Comparison of ENCODE assay signal across 30 cellular contexts in the genomic region with DNA sequence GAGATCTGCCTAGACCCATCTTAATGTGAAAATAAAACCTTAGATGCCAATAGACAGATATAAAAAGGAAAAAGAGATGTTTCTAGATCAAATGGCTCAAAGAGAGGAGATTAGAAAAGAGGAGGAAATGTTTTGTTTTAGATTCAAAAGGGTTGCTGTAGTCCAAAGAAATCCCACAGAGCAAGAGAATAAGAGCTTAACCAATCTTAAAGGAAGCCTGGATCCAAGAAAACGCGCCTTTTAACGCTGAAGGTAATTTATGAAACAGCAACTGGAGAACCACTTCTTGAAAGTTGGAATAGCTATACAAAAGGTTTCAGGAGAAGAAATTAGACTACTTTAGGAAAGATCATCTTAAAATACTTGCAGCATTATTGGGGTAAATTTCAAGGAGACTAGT.
DNase-seq lines count a peak whose midpoint lies in the region; ATAC-seq and TF ChIP-seq lines count a peak whose summit lies in the region.
"Had no signal": no experiment of that assay in that cellular context is flagged by ENCODE, and none has a peak within 500 bp of the region (broad histone marks: within the 10 kb centered on the region; RNA-seq: fewer than 3 reads in every experiment).

No MANE protein-coding gene starts in this region.

- no peaks in the 10 kb centered on the region for H4K20me1 ChIP-seq in neural progenitor cell (ENCODE audit: low read depth)
- H4K20me1 ChIP-seq: BLaER1; BLaER1 treated with 17β-estradiol and CSF1 and Interleukin-3, amounts not matched to agents 10 nM and 100 nM had no signal

- peak overlapping the region; percentile 59 for H3K4me2 ChIP-seq in neural progenitor cell
- H3K4me2 ChIP-seq: A549; BLaER1; BLaER1 treated with 17β-estradiol and CSF1 and Interleukin-3, amounts not matched to agents 10 nM and 100 nM had no signal

- no peak overlapping the region for H3K4me3 ChIP-seq in neural progenitor cell
- no peak overlapping the region for H3K4me3 ChIP-seq in CD8-positive, alpha-beta memory T cell (ENCODE audit: low read length)
- H3K4me3 ChIP-seq: A549; BLaER1; BLaER1 treated with 17β-estradiol and CSF1 and Interleukin-3, amounts not matched to agents 10 nM and 100 nM had no signal

- CTCF ChIA-PET in CD8-positive, alpha-beta memory T cell (lab: Charles Lee), result interaction anchor here (0.7 kb wide), 1 partner anchor 168 kb away, joined by 3 read pairs; no protein-coding TSS in a partner anchor

- H3K4me3 Mint-ChIP-seq in nephron, result no peak overlapping the region
- no peak overlapping the region for H3K4me3 Mint-ChIP-seq in neural progenitor cell
- H3K4me3 Mint-ChIP-seq in CD8-positive, alpha-beta memory T cell, result no peak overlapping the region
- H3K4me3 Mint-ChIP-seq: B cell; CD14-positive monocyte; CD4-positive, alpha-beta memory T cell; CD4-positive, alpha-beta T cell; CD4-positive, CD25-positive, alpha-beta regulatory T cell; CD8-positive, alpha-beta T cell had no signal

- H2AFZ ChIP-seq in neural progenitor cell (replicated peaks), result no peak overlapping the region

- H3K36me3 Mint-ChIP-seq in nephron (ENCODE audit: low read depth), result no peaks in the 10 kb centered on the region
- H3K36me3 Mint-ChIP-seq in neural progenitor cell, result peaks cover 2% of the 10 kb centered on the region
- H3K36me3 Mint-ChIP-seq in CD8-positive, alpha-beta memory T cell, result no peaks in the 10 kb centered on the region
- H3K36me3 Mint-ChIP-seq: CD14-positive monocyte; CD4-positive, alpha-beta memory T cell; CD4-positive, CD25-positive, alpha-beta regulatory T cell; CD8-positive, alpha-beta T cell had no signal

- H3K4me1 Mint-ChIP-seq in nephron (peaks cover 5% of the 10 kb centered on the region), neural progenitor cell (peaks cover 9% of the 10 kb centered on the region)
- H3K4me1 Mint-ChIP-seq in CD8-positive, alpha-beta memory T cell, result no peaks in the 10 kb centered on the region
- H3K4me1 Mint-ChIP-seq: B cell; CD14-positive monocyte; CD4-positive, alpha-beta memory T cell; CD4-positive, CD25-positive, alpha-beta regulatory T cell had no signal

- H3K4me1 ChIP-seq in neural progenitor cell, result peaks cover 20% of the 10 kb centered on the region
- H3K4me1 ChIP-seq in CD8-positive, alpha-beta memory T cell (ENCODE audit: insufficient read depth, low read length), result no peaks in the 10 kb centered on the region
- H3K4me1 ChIP-seq: A549; BE2C; BLaER1; BLaER1 treated with 17β-estradiol and CSF1 and Interleukin-3, amounts not matched to agents 10 nM and 100 nM; Caco-2 had no signal

- no peaks in the 10 kb centered on the region for H3K27me3 Mint-ChIP-seq in nephron (ENCODE audit: low read depth)
- peaks cover 2% of the 10 kb centered on the region for H3K27me3 Mint-ChIP-seq in neural progenitor cell (ENCODE audit: insufficient read depth, low read depth)
- no peaks in the 10 kb centered on the region for H3K27me3 Mint-ChIP-seq in CD8-positive, alpha-beta memory T cell
- H3K27me3 Mint-ChIP-seq: B cell; CD4-positive, alpha-beta memory T cell; CD4-positive, alpha-beta T cell; CD4-positive, CD25-positive, alpha-beta regulatory T cell had no signal

- H3K27me3 ChIP-seq in neural progenitor cell, result no peaks in the 10 kb centered on the region
- no peaks in the 10 kb centered on the region for H3K27me3 ChIP-seq in CD8-positive, alpha-beta memory T cell (ENCODE audit: insufficient read depth, low read length, poor library complexity, severe bottlenecking)
- H3K27me3 ChIP-seq: BE2C; BLaER1; BLaER1 treated with 17β-estradiol and CSF1 and Interleukin-3, amounts not matched to agents 10 nM and 100 nM had no signal

- no peaks in the 10 kb centered on the region for H3K9me3 Mint-ChIP-seq in nephron
- no peaks in the 10 kb centered on the region for H3K9me3 Mint-ChIP-seq in neural progenitor cell
- H3K9me3 Mint-ChIP-seq in CD8-positive, alpha-beta memory T cell, result peaks cover 2 to 7% (median 5%) of the 10 kb centered on the region in 5 donors

- no peak overlapping the region for H3K9ac ChIP-seq in neural progenitor cell
- H3K9ac ChIP-seq: BLaER1; BLaER1 treated with 17β-estradiol and CSF1 and Interleukin-3, amounts not matched to agents 10 nM and 100 nM had no signal

- POLR2A ChIA-PET in CD8-positive, alpha-beta memory T cell (lab: Charles Lee), result no interaction called here

- peak; percentile 71 for DNase-seq in neural progenitor cell (ENCODE audit: low spot score)
- DNase-seq in CD8-positive, alpha-beta memory T cell, result no peak
- DNase-seq: 8988T; ACHN; AML-193; BE2C; C1 segment of cervical spinal cord; Caco-2; Calu3; CD4-positive, alpha-beta memory T cell; CD4-positive, alpha-beta T cell; CD4-positive, CD25-positive, alpha-beta regulatory T cell; CD8-positive, alpha-beta T cell; COR-L47; DMS 273 treated with DMSO at 0.1 percent for 48 hours; DMS153; DMS53; DMS79; DMS79 treated with DMSO at 0.1 percent for 48 hours; DND-41; EL had no signal

- H3K79me2 ChIP-seq in neural progenitor cell (ENCODE audit: low read depth), result no peaks in the 10 kb centered on the region

- H3K36me3 ChIP-seq in neural progenitor cell, result no peaks in the 10 kb centered on the region
- no peaks in the 10 kb centered on the region for H3K36me3 ChIP-seq in CD8-positive, alpha-beta memory T cell (ENCODE audit: insufficient read depth, low read length)
- H3K36me3 ChIP-seq: BE2C; BLaER1; BLaER1 treated with 17β-estradiol and CSF1 and Interleukin-3, amounts not matched to agents 10 nM and 100 nM had no signal

- H3F3A ChIP-seq in neural progenitor cell (ENCODE audit: low read depth), result no peaks in the 10 kb centered on the region

- TF ChIP-seq CTCF in nephron (IDR thresholded peaks at IDR 0.05; ENCODE audit: unreplicated experiment in 3 of 3), result no peak
- TF ChIP-seq CTCF in neural progenitor cell (IDR thresholded peaks at IDR 0.05), result no peak

- H3K27ac ChIP-seq in neural progenitor cell, result no peak overlapping the region
- no peak overlapping the region for H3K27ac ChIP-seq in CD8-positive, alpha-beta memory T cell (ENCODE audit: low read depth, low read length)
- H3K27ac ChIP-seq: 22Rv1; A549; BLaER1; BLaER1 treated with 17β-estradiol and CSF1 and Interleukin-3, amounts not matched to agents 10 nM and 100 nM; C4-2B had no signal

- H3K9me3 ChIP-seq in neural progenitor cell (ENCODE audit: low read depth), result no peaks in the 10 kb centered on the region
- no peaks in the 10 kb centered on the region for H3K9me3 ChIP-seq in CD8-positive, alpha-beta memory T cell (ENCODE audit: low read length)
- H3K9me3 ChIP-seq: A549, BE2C, BLaER1, Caco-2 had no signal

- ATAC-seq in GM21786 (IDR thresholded peaks at IDR 0.05; ENCODE audit: unreplicated experiment), result no peak
- ATAC-seq: A549; CD8-positive, alpha-beta T cell had no signal

- H3K27ac Mint-ChIP-seq in nephron, result peak overlapping the region in 2 of 3 experiments; percentile 2 to 33
- H3K27ac Mint-ChIP-seq in neural progenitor cell, result no peak overlapping the region
- H3K27ac Mint-ChIP-seq in CD8-positive, alpha-beta memory T cell, result no peak overlapping the region
- H3K27ac Mint-ChIP-seq: B cell; CD14-positive monocyte; CD4-positive, alpha-beta memory T cell; CD4-positive, alpha-beta T cell; CD4-positive, CD25-positive, alpha-beta regulatory T cell; CD8-positive, alpha-beta T cell had no signal

Comparison
In these comparisons a context has a peak if more than half of its experiments do, and no peak if none do; other contexts are left out.
1. H3K27ac Mint-ChIP-seq: peak in nephron (2 of 3); none in neural progenitor cell (single experiment) and CD8-positive, alpha-beta memory T cell (0 of 8).